In genomic region chr11:13697710-13698109, GRCh38 we compare ENCODE assay signal across 18 cellular contexts.
"Had no signal": no experiment of that assay in that cellular context is flagged by ENCODE, and none has a peak within 500 bp of the region (broad histone marks: within the 10 kb centered on the region; RNA-seq: fewer than 3 reads in every experiment).

No MANE protein-coding gene starts in this region.

- H3K27ac ChIP-seq: foreskin keratinocyte, hepatocyte, left ventricle myocardium inferior, lower lobe of right lung, sigmoid colon, skin epidermis, thoracic aorta had no signal

- H3K4me1 ChIP-seq: foreskin keratinocyte, lower lobe of right lung had no signal

- H3K27me3 ChIP-seq: foreskin keratinocyte, hepatocyte, sigmoid colon, stomach had no signal

- H3K4me3 ChIP-seq: hepatocyte, left ventricle myocardium inferior, lower lobe of right lung, sigmoid colon, skin epidermis, stomach, thoracic aorta had no signal

- H2AFZ ChIP-seq: hepatocyte had no signal

- H3K4me2 ChIP-seq: hepatocyte had no signal

- ATAC-seq: foreskin keratinocyte, left cardiac atrium, lower lobe of right lung had no signal

- DNase-seq: cortex of kidney; effector memory CD4-positive, alpha-beta T cell; foreskin keratinocyte; head of caudate nucleus; kidney; left cardiac atrium; left ventricle myocardium inferior; lower lobe of right lung; mesenchymal stem cell; midbrain; sigmoid colon; stimulated activated naive CD4-positive, alpha-beta T cell; stomach; substantia nigra; trophoblast cell had no signal

- H3K9me3 ChIP-seq: left ventricle myocardium inferior, lower lobe of right lung, sigmoid colon, stomach, thoracic aorta had no signal
